6 cellular contexts compared by ENCODE assay signal in genomic region chr17:82696916-82697807, GRCh38. TPM values are rescaled to one million over a fixed set of nuclear protein-coding genes. Genes with fewer than 3 reads are reported as not detected.
DNase-seq lines count a peak whose midpoint lies in the region; ATAC-seq and TF ChIP-seq lines count a peak whose summit lies in the region.

No MANE protein-coding gene starts in this region.

- intact Hi-C loops in mucosa of descending colon (cut with DNase I, micrococcal nuclease), result no loop called here

- H3K4me1 Mint-ChIP-seq in activated naive CD8-positive, alpha-beta T cell (ENCODE audit: low read depth), result peaks cover 9% of the 10 kb centered on the region

- H3K36me3 Mint-ChIP-seq in activated naive CD8-positive, alpha-beta T cell, result peaks cover 9% of the 10 kb centered on the region

- H3K27ac Mint-ChIP-seq in activated naive CD8-positive, alpha-beta T cell, result no peak overlapping the region

- H3K4me3 ChIP-seq in mucosa of descending colon, result peak overlapping the region; percentile 61

- no peak for TF ChIP-seq CTCF in mucosa of descending colon (IDR thresholded peaks at IDR 0.05)

- DNase-seq in EH (ENCODE audit: low read depth) (peak; percentile 9), mucosa of descending colon (peak; percentile 27 to 63 (median 61)), HPDE6-E6E7 (ENCODE audit: extremely low spot score) (no peak)

- H3K9me3 ChIP-seq in mucosa of descending colon, result peaks cover 7% of the 10 kb centered on the region

- peak overlapping the region; percentile 44 for H3K4me3 Mint-ChIP-seq in activated naive CD8-positive, alpha-beta T cell

- peaks cover 5% of the 10 kb centered on the region for H3K36me3 ChIP-seq in mucosa of descending colon (ENCODE audit: low read depth)

- H3K27me3 Mint-ChIP-seq in activated naive CD8-positive, alpha-beta T cell, result no peaks in the 10 kb centered on the region

- H3K9me3 Mint-ChIP-seq in activated naive CD8-positive, alpha-beta T cell (ENCODE audit: low read depth), result peaks cover 5% of the 10 kb centered on the region

- H3K4me1 ChIP-seq in mucosa of descending colon (ENCODE audit: low read depth), result peaks cover 23% of the 10 kb centered on the region

- ATAC-seq in mucosa of descending colon, result no peak
- ATAC-seq in HG03521 (IDR thresholded peaks at IDR 0.05; ENCODE audit: unreplicated experiment), result no peak
- ATAC-seq in HG03280 (IDR thresholded peaks at IDR 0.05; ENCODE audit: unreplicated experiment), result no peak

RNA-seq across cellular contexts. Expression of gene RAB40B, which starts 1.3 kb away (rescaled TPM):
- 10 to 100 TPM; 21.0 to 52.4 (median 23.9) TPM for total RNA-seq in mucosa of descending colon

RNA-seq across cellular contexts. Expression of gene FN3KRP, which starts 19.3 kb away (rescaled TPM):
- 10 to 100 TPM; 30.8 to 36.1 (median 34.8) TPM for total RNA-seq in mucosa of descending colon

RNA-seq across cellular contexts. Expression of gene FN3K, which starts 38.3 kb away (rescaled TPM):
- 10 to 100 TPM; 39.4 to 45.5 (median 40.8) TPM for total RNA-seq in mucosa of descending colon

RNA-seq across cellular contexts. Expression of gene WDR45B, which starts 48.9 kb away (rescaled TPM):
- total RNA-seq in mucosa of descending colon, result 10 to 100 TPM; 69.0 to 76.0 (median 74.4) TPM

RNA-seq across cellular contexts. Expression of gene TBCD, which starts 54.7 kb away (rescaled TPM):
- total RNA-seq in mucosa of descending colon, result 10 to 100 TPM; 41.3 to 76.0 (median 55.4) TPM
